8 cellular contexts compared by ENCODE assay signal in genomic region chr19:41323023-41323422, GRCh38.
DNase-seq lines count a peak whose midpoint lies in the region; ATAC-seq and TF ChIP-seq lines count a peak whose summit lies in the region.

No MANE protein-coding gene starts in this region.

- H3K36me3 ChIP-seq in SU-DHL-6 (ENCODE audit: low read length) = no peaks in the 10 kb centered on the region
- H3K36me3 ChIP-seq in rectal smooth muscle tissue (ENCODE audit: control insufficient read depth, insufficient read depth, low read length) = peaks cover 25% of the 10 kb centered on the region

- H3K9me2 ChIP-seq in SU-DHL-6 (replicated peaks; ENCODE audit: insufficient read depth, low read length) = no peaks in the 10 kb centered on the region

- no peaks in the 10 kb centered on the region for H3K27me3 ChIP-seq in SU-DHL-6 (ENCODE audit: low read length)
- no peaks in the 10 kb centered on the region for H3K27me3 ChIP-seq in rectal smooth muscle tissue (ENCODE audit: control insufficient read depth, insufficient read depth, low read length)

- H3F3A ChIP-seq in SU-DHL-6 (ENCODE audit: insufficient read depth) = peaks cover 18% of the 10 kb centered on the region

- no peak overlapping the region for H3K4me3 ChIP-seq in SU-DHL-6 (ENCODE audit: insufficient read depth, low read length, poor library complexity, severe bottlenecking)
- peak overlapping the region; percentile 2 for H3K4me3 ChIP-seq in fibroblast of pulmonary artery (replicated peaks; ENCODE audit: low read depth, low read length)
- no peak overlapping the region for H3K4me3 ChIP-seq in rectal smooth muscle tissue (ENCODE audit: low read length)

- no peak overlapping the region for H3K4me2 ChIP-seq in SU-DHL-6 (ENCODE audit: low read depth, low read length, poor library complexity, severe bottlenecking)

- DNase-seq in DMS 273 treated with DMSO at 0.1 percent for 48 hours (lab: John Stamatoyannopoulos, UW) (peak; percentile 61), fibroblast of pulmonary artery (ENCODE audit: low read depth) (peak; percentile 79), dedifferentiated amniotic fluid mesenchymal stem cell (ENCODE audit: extremely low spot score) (no peak), NCI-H1417 (lab: John Stamatoyannopoulos, UW) (no peak)

- TF ChIP-seq CTCF in SU-DHL-6 (IDR thresholded peaks at IDR 0.05; ENCODE audit: insufficient read depth, low read length, poor library complexity, severe bottlenecking) (no peak), fibroblast of pulmonary artery (IDR thresholded peaks at IDR 0.05; ENCODE audit: low read length, missing control alignments) (no peak)

- H2AFZ ChIP-seq in SU-DHL-6 (ENCODE audit: low read depth, low read length, severe bottlenecking) = no peak overlapping the region

- H4K20me1 ChIP-seq in SU-DHL-6 (ENCODE audit: low read depth, low read length) = no peaks in the 10 kb centered on the region

- peaks cover 27% of the 10 kb centered on the region for H3K4me1 ChIP-seq in rectal smooth muscle tissue (ENCODE audit: control insufficient read depth, insufficient read depth, low read length)

- ATAC-seq in GM19023 (IDR thresholded peaks at IDR 0.05; ENCODE audit: unreplicated experiment) (no peak), HG02571 (IDR thresholded peaks at IDR 0.05; ENCODE audit: unreplicated experiment) (no peak)

- no peaks in the 10 kb centered on the region for H3K79me2 ChIP-seq in SU-DHL-6 (ENCODE audit: insufficient read depth, low read length)

- H3K27ac ChIP-seq in SU-DHL-6 (ENCODE audit: low read depth, low read length) (peak overlapping the region; percentile 17; the same call in 1 of the 2 replicates), rectal smooth muscle tissue (ENCODE audit: low read depth, low read length) (peak overlapping the region; percentile 79)

- H3K9ac ChIP-seq in SU-DHL-6 (ENCODE audit: low read length) = no peak overlapping the region
- no peak overlapping the region for H3K9ac ChIP-seq in rectal smooth muscle tissue (ENCODE audit: low read length)

- H3K9me3 ChIP-seq in SU-DHL-6 (ENCODE audit: insufficient read depth, low read length) = no peaks in the 10 kb centered on the region

Comparison
In these comparisons a context has a peak if more than half of its experiments do, and no peak if none do; other contexts are left out.
1. DNase-seq: peak in DMS 273 treated with DMSO at 0.1 percent for 48 hours (single experiment) and fibroblast of pulmonary artery (single experiment); none in dedifferentiated amniotic fluid mesenchymal stem cell (single experiment) and NCI-H1417 (0 of 3).